8 cellular contexts compared by ENCODE assay signal in the genomic region with DNA sequence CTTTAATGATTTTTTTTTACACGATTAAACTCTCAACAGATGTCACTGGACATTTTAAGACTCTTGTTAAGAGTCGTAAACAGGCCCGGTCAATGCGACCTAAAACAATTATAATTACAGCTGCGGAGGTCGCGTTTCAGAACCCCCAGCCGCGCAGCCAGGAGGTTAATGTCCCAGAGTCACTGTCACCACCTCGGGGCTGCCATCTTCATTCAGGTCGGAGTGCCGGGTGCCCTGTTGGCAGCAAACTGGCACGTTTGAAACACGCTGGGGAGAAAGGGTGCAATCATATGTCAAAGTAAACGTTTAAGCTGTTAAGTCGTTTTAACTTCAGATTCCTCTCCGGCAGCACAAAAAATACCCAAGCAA. TPM values are rescaled to one million over a fixed set of nuclear protein-coding genes. Genes with fewer than 3 reads are reported as not detected.
A peak's percentile ranks its signal among the peaks of the same experiment; 100 is the strongest.
DNase-seq lines count a peak whose midpoint lies in the region; ATAC-seq and TF ChIP-seq lines count a peak whose summit lies in the region.

No MANE protein-coding gene starts in this region.

- TF ChIP-seq POLR2A in heart left ventricle (IDR thresholded peaks at IDR 0.05) = no peak

- ATAC-seq in heart left ventricle (no peak), Right ventricle myocardium superior (ENCODE audit: poor library complexity) (no peak), HG02678 (IDR thresholded peaks at IDR 0.05; ENCODE audit: unreplicated experiment) (no peak)

- DNase-seq in heart left ventricle (no peak), Right ventricle myocardium superior (no peak), astrocyte of the cerebellum (ENCODE audit: low read depth) (no peak), mesenchymal stem cell (no peak), 8988T (no peak), ACHN (no peak)
- DNase-seq in NK-92 treated with Interleukin-12 subunit alpha and Interleukin-12 subunit beta, amount 100 ng/mL, for 24 hours (lab: John Stamatoyannopoulos, UW) = no peak

- intact Hi-C loops in heart left ventricle (cut with DNase I) = no loop called here
- intact Hi-C loops in Right ventricle myocardium superior (cut with DNase I) = no loop called here

- no peaks in the 10 kb centered on the region for H3K36me3 ChIP-seq in heart left ventricle
- no peaks in the 10 kb centered on the region for H3K36me3 ChIP-seq in mesenchymal stem cell (ENCODE audit: control insufficient read depth in 1 of 2, insufficient read depth in 2 of 2, low read depth in 1 of 2, low read length in 2 of 2)

- H4K91ac ChIP-seq in mesenchymal stem cell (ENCODE audit: low read length) = no peak overlapping the region

- H3K18ac ChIP-seq in mesenchymal stem cell (ENCODE audit: low read depth in 1 of 2, low read length in 2 of 2) = no peak overlapping the region

- H2BK120ac ChIP-seq in mesenchymal stem cell (ENCODE audit: low read depth, low read length) = no peak overlapping the region

- H4K8ac ChIP-seq in mesenchymal stem cell (ENCODE audit: low read length) = no peak overlapping the region

- peak overlapping the region; percentile 68 for H3K9ac ChIP-seq in mesenchymal stem cell (ENCODE audit: low read length)

- no peak overlapping the region for H3K23ac ChIP-seq in mesenchymal stem cell (ENCODE audit: low read length in 2 of 2)

- H3K4me1 ChIP-seq in heart left ventricle = peaks cover 0 to 48% (median 14%) of the 10 kb centered on the region in 12 donors
- H3K4me1 ChIP-seq in mesenchymal stem cell (ENCODE audit: control insufficient read depth, insufficient read depth, low read depth, low read length) = peaks cover 26% of the 10 kb centered on the region

- H3K27me3 ChIP-seq in heart left ventricle = peaks cover 0 to 68% (median 23%) of the 10 kb centered on the region in 9 donors
- H3K27me3 ChIP-seq in mesenchymal stem cell (ENCODE audit: control insufficient read depth in 1 of 2, insufficient read depth in 1 of 2, low read length in 2 of 2) = peaks cover 64 to 65% of the 10 kb centered on the region in 2 experiments

- H3K79me1 ChIP-seq in mesenchymal stem cell (replicated peaks; ENCODE audit: low read length, poor library complexity, severe bottlenecking) = no peaks in the 10 kb centered on the region

- H2BK15ac ChIP-seq in mesenchymal stem cell (ENCODE audit: low read depth, poor library complexity, severe bottlenecking) = no peak overlapping the region

- H3K4ac ChIP-seq in mesenchymal stem cell (ENCODE audit: low read depth in 1 of 2, low read length in 2 of 2) = no peak overlapping the region

- peak overlapping the region; percentile 34 to 72 (median 58) for H3K4me3 ChIP-seq in heart left ventricle
- H3K4me3 ChIP-seq in astrocyte of the cerebellum (ENCODE audit: low read depth, low read length) = peak overlapping the region; percentile 51
- H3K4me3 ChIP-seq in mesenchymal stem cell (ENCODE audit: insufficient read depth in 1 of 2, low read depth in 1 of 2, low read length in 2 of 2) = peak overlapping the region in 1 of 2 experiments; percentile 76

- 3 to 6% (median 5%) methylated on average over 17 of the region's 17 CpGs for WGBS in heart left ventricle, 4 donors
- 8% methylated on average over 17 of the region's 17 CpGs for WGBS in mesenchymal stem cell

- peak overlapping the region in 1 of 2 experiments; percentile 32 for H3K14ac ChIP-seq in mesenchymal stem cell (ENCODE audit: low read length in 2 of 2)

- peak overlapping the region; percentile 42 for H2AFZ ChIP-seq in mesenchymal stem cell (ENCODE audit: low read depth, low read length)

- H3K9me3 ChIP-seq in heart left ventricle (no peaks in the 10 kb centered on the region), mesenchymal stem cell (ENCODE audit: control insufficient read depth, low read length) (no peaks in the 10 kb centered on the region)

- no peak overlapping the region for H2BK5ac ChIP-seq in mesenchymal stem cell (ENCODE audit: low read depth, low read length, poor library complexity, severe bottlenecking)

- TF ChIP-seq CTCF in heart left ventricle (IDR thresholded peaks at IDR 0.05) = no peak
- TF ChIP-seq CTCF in astrocyte of the cerebellum (IDR thresholded peaks at IDR 0.05; ENCODE audit: low read depth, low read length, missing control alignments) = no peak

- H2BK12ac ChIP-seq in mesenchymal stem cell (ENCODE audit: low read length in 2 of 2) = no peak overlapping the region

- H2AK5ac ChIP-seq in mesenchymal stem cell (ENCODE audit: low read length, severe bottlenecking) = no peak overlapping the region

- in situ Hi-C loops in astrocyte of the cerebellum (cut with HindIII; ENCODE audit: low sequenced_read_pairs) = no loop called here
- in situ Hi-C loops in ACHN (cut with HindIII; ENCODE audit: low pct_ligation_motif_present, low pct_unique_long_range_greater_than_20kb, low sequenced_read_pairs) = no loop called here

- H3K27ac ChIP-seq in heart left ventricle = peak overlapping the region in 2 of 12 donors; percentile 53 to 76
- no peak overlapping the region for H3K27ac ChIP-seq in mesenchymal stem cell (ENCODE audit: low read length, poor library complexity, severe bottlenecking)

- peak overlapping the region; percentile 85 for H3K4me2 ChIP-seq in mesenchymal stem cell (ENCODE audit: low read length, poor library complexity, severe bottlenecking)

RNA-seq across cellular contexts. Expression of a gene that starts 0.7 kb away (rescaled TPM):
- total RNA-seq in heart left ventricle (1 to 10 TPM in 2 of 9 donors, under 1 TPM in 3, not detected in 4; 0.40 to 1.6 (median 0.63) TPM), Right ventricle myocardium superior (0.30 TPM)
- polyA plus RNA-seq in heart left ventricle = under 1 TPM; 0.04 TPM
- 0.11 TPM for polyA plus RNA-seq in mesenchymal stem cell (2013, experiment 1 of 2)
- 0.05 TPM for polyA plus RNA-seq in mesenchymal stem cell (2013, experiment 2 of 2)
